8 cellular contexts compared by ENCODE assay signal in the genomic region with DNA sequence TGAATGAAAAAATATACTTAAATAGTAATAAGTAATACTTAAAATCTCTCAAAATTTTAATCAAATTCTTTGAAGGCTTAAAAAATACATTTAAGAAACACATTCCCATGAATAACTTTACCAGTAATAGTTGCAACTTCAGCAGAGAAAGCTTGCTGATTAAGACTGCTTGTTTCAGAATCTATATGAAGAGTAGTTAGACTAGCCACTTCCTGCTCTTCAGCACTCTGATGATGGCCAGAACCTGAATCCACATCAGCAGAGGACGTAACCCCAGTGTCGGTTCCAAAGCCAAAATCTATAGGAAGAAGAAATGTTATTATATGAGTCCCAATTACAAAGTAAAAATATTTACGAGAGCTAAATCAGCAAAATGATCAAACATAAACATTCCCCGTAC.
A peak's percentile ranks its signal among the peaks of the same experiment; 100 is the strongest.
ATAC-seq and TF ChIP-seq lines count a peak whose summit lies in the region.
"Not testable (repeated sequence)": the region's sequence is repeated elsewhere in the genome, so short reads cannot be mapped to it uniquely, and the experiment has no call there.

No MANE protein-coding gene starts in this region.

- H3K4me1 ChIP-seq in OCI-LY3 (ENCODE audit: low read length), result peaks cover 39% of the 10 kb centered on the region

- not testable (repeated sequence) for H3K27me3 ChIP-seq in OCI-LY3 (ENCODE audit: low read depth, low read length)

- peak overlapping the region; percentile 48 for H3K4me2 ChIP-seq in OCI-LY3 (ENCODE audit: low read length)

- H3K4me3 ChIP-seq in OCI-LY3 (ENCODE audit: low read length), result not testable (repeated sequence)

- H2AFZ ChIP-seq in OCI-LY3 (ENCODE audit: low read depth, low read length), result not testable (repeated sequence)

- H4K20me1 ChIP-seq in OCI-LY3 (ENCODE audit: insufficient read depth, low read length), result not testable (repeated sequence)

- ATAC-seq in GM18498 (IDR thresholded peaks at IDR 0.05; ENCODE audit: unreplicated experiment) (peak; percentile 52), GM18868 (IDR thresholded peaks at IDR 0.05; ENCODE audit: unreplicated experiment) (peak; percentile 77), GM19351 (IDR thresholded peaks at IDR 0.05; ENCODE audit: unreplicated experiment) (peak; percentile 90), GM21526 (IDR thresholded peaks at IDR 0.05; ENCODE audit: low FRiP score, unreplicated experiment) (peak; percentile 71), HG02610 (IDR thresholded peaks at IDR 0.05; ENCODE audit: unreplicated experiment) (peak; percentile 82), HG03064 (IDR thresholded peaks at IDR 0.05; ENCODE audit: low read depth, unreplicated experiment) (peak; percentile 77), HG03442 (IDR thresholded peaks at IDR 0.05; ENCODE audit: unreplicated experiment) (peak; percentile 68)

- not testable (repeated sequence) for H3K9me3 ChIP-seq in OCI-LY3 (ENCODE audit: insufficient read depth, low read length)

- not testable (repeated sequence) for H3K36me3 ChIP-seq in OCI-LY3 (replicated peaks; ENCODE audit: low read depth, low read length)

- not testable (repeated sequence) for TF ChIP-seq CTCF in OCI-LY3 (IDR thresholded peaks at IDR 0.05; ENCODE audit: low read depth, low read length)

- H3K27ac ChIP-seq in OCI-LY3 (ENCODE audit: low read length), result peak overlapping the region; percentile 63; the same call in 1 of the 2 replicates

- H3K79me2 ChIP-seq in OCI-LY3 (ENCODE audit: low read length), result not testable (repeated sequence)

- H3K9ac ChIP-seq in OCI-LY3 (ENCODE audit: low read length), result not testable (repeated sequence)
